Comparison of ENCODE assay signal across 9 cellular contexts in the genomic region with DNA sequence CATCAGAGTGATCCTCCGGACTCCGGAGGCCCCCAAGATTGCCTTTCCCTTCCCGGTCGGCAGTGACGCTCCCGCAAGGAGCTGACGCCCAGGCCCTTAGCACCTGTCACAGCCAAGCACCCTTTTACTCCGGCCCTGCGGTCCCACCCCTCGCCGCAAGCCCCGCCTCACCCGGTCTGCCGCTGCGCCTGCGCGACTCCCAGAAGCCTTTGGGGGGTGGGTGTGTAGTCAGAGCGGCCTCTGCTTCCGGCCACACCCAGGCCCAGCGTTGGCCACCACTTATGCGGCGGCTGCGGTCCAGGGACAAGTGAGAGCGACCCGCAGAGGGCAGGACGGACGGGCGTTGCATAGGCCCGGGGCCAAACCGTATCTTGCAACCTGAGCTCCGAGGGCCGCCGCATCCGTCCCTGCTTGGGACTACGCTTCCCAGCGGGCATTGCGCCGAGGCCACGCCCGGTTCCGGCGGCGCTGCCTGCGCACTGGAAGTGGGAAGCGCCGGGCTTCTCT. TPM values are rescaled to one million over a fixed set of nuclear protein-coding genes. Genes with fewer than 3 reads are reported as not detected.
DNase-seq lines count a peak whose midpoint lies in the region; ATAC-seq and TF ChIP-seq lines count a peak whose summit lies in the region.
"Had no signal": no experiment of that assay in that cellular context is flagged by ENCODE, and none has a peak within 500 bp of the region (broad histone marks: within the 10 kb centered on the region; RNA-seq: fewer than 3 reads in every experiment).

No MANE protein-coding gene starts in this region.

- H3K9me3 Mint-ChIP-seq in CD8-positive, alpha-beta T cell, result peaks cover 39% of the 10 kb centered on the region

- peak; percentile 73 to 92 (median 89) for DNase-seq in CD8-positive, alpha-beta T cell
- DNase-seq in H7 (peak; percentile 12), NCI-H1694 (lab: John Stamatoyannopoulos, UW) (peak; percentile 73), WERI-Rb-1 (peak; percentile 96), brain pericyte (ENCODE audit: low read depth, low spot score) (peak; percentile 80), sigmoid colon (peak; percentile 96), RPMI8226 (no peak)

- CTCF ChIA-PET in CD8-positive, alpha-beta T cell (lab: Charles Lee), result no interaction called here

- H3K9me3 ChIP-seq in CD8-positive, alpha-beta T cell (ENCODE audit: low read length), result peaks cover 16% of the 10 kb centered on the region
- H3K9me3 ChIP-seq in WERI-Rb-1 (ENCODE audit: severe bottlenecking), result peaks cover 15% of the 10 kb centered on the region
- peaks cover 2 to 32% (median 22%) of the 10 kb centered on the region in 4 donors for H3K9me3 ChIP-seq in sigmoid colon

- no peaks in the 10 kb centered on the region for H3K27me3 ChIP-seq in CD8-positive, alpha-beta T cell (ENCODE audit: insufficient read depth, low read length)
- no peaks in the 10 kb centered on the region; the same call in 1 of the 2 replicates for H3K27me3 ChIP-seq in H7 (ENCODE audit: control insufficient read depth, insufficient read depth, low read length)
- no peaks in the 10 kb centered on the region for H3K27me3 ChIP-seq in WERI-Rb-1 (ENCODE audit: insufficient read depth, low read depth, severe bottlenecking)
- no peaks in the 10 kb centered on the region for H3K27me3 ChIP-seq in sigmoid colon

- H3K36me3 ChIP-seq in CD8-positive, alpha-beta T cell (ENCODE audit: insufficient read depth, low read length), result no peaks in the 10 kb centered on the region
- H3K36me3 ChIP-seq in H7 (replicated peaks; ENCODE audit: control insufficient read depth, insufficient read depth, low read length), result no peaks in the 10 kb centered on the region; the same call in 1 of the 2 replicates
- H3K36me3 ChIP-seq in WERI-Rb-1, result peaks cover 26% of the 10 kb centered on the region
- H3K36me3 ChIP-seq in sigmoid colon, result peaks cover 0 to 33% (median 5%) of the 10 kb centered on the region in 4 donors

- ATAC-seq in CD8-positive, alpha-beta T cell, result peak; percentile 90

- H3K27me3 Mint-ChIP-seq in CD8-positive, alpha-beta T cell (ENCODE audit: low read depth), result no peaks in the 10 kb centered on the region

- peaks cover 12% of the 10 kb centered on the region for H3K4me1 ChIP-seq in CD8-positive, alpha-beta T cell (ENCODE audit: insufficient read depth, low read length)
- peaks cover 0 to 22% (median 17%) of the 10 kb centered on the region in 4 donors for H3K4me1 ChIP-seq in sigmoid colon

- no peak for TF ChIP-seq EP300 in sigmoid colon (IDR thresholded peaks at IDR 0.05)

- H3K4me1 Mint-ChIP-seq in CD8-positive, alpha-beta T cell (ENCODE audit: low read depth), result peaks cover 22% of the 10 kb centered on the region

- intact Hi-C loops in CD8-positive, alpha-beta T cell (cut with DNase I, micrococcal nuclease), result loop anchor here (1.0 to 2.0 kb wide), 10 partner anchors 28 to 223 kb away; partner anchors contain the start of genes ZNF470 (in 2 of the 2), ZNF471 (in 2 of the 2), ZNF582 (in 2 of the 2) and ZNF667 (in 2 of the 2)
- intact Hi-C loops in sigmoid colon (cut with DNase I), result loop anchor here (1.0 kb wide), 3 partner anchors 29 to 61 kb away; partner anchors contain the start of genes ZNF470 and ZNF667

- POLR2A ChIA-PET in CD8-positive, alpha-beta T cell (lab: Charles Lee), result interaction anchor here (1.3 kb wide), 1 partner anchor 171 kb away, joined by 5 read pairs; no protein-coding TSS in a partner anchor

- H3K4me3 ChIP-seq in CD8-positive, alpha-beta T cell (ENCODE audit: low read depth, low read length), result peak overlapping the region; percentile 95
- H3K4me3 ChIP-seq in H7 (ENCODE audit: insufficient read depth, low read depth, low read length), result peak overlapping the region; percentile 59
- peak overlapping the region; percentile 81 for H3K4me3 ChIP-seq in WERI-Rb-1 (ENCODE audit: low read depth, low read length)
- peak overlapping the region; percentile 69 for H3K4me3 ChIP-seq in iPS-11a (ENCODE audit: low read depth, low read length)
- peak overlapping the region; percentile 67 to 85 (median 82) for H3K4me3 ChIP-seq in sigmoid colon

- 1% methylated on average over 46 of the region's 46 CpGs for WGBS in sigmoid colon, 2 donors

- peaks cover 57% of the 10 kb centered on the region for H3K36me3 Mint-ChIP-seq in CD8-positive, alpha-beta T cell

- no peak for TF ChIP-seq CTCF in CD8-positive, alpha-beta T cell (IDR thresholded peaks at IDR 0.05)
- TF ChIP-seq CTCF in WERI-Rb-1 (IDR thresholded peaks at IDR 0.05; ENCODE audit: low read depth, low read length), result no peak
- TF ChIP-seq CTCF in sigmoid colon (IDR thresholded peaks at IDR 0.05), result peak in 1 of 4 experiments; percentile 14

- peak overlapping the region; percentile 72 for H3K27ac ChIP-seq in CD8-positive, alpha-beta T cell (ENCODE audit: low read depth, low read length)
- H3K27ac ChIP-seq in WERI-Rb-1 (peak overlapping the region; percentile 93), sigmoid colon (peak overlapping the region; percentile 88 to 92 (median 90))

- TF ChIP-seq POLR2A in sigmoid colon (IDR thresholded peaks at IDR 0.05), result no peak

- peak overlapping the region; percentile 92 for H3K4me3 Mint-ChIP-seq in CD8-positive, alpha-beta T cell

- H3K27ac Mint-ChIP-seq in CD8-positive, alpha-beta T cell, result peak overlapping the region; percentile 95

RNA-seq across cellular contexts. Expression of gene ZFP28, which starts 0.4 kb away (rescaled TPM):
- 1 to 10 TPM; 2.3 to 3.8 TPM for total RNA-seq in CD8-positive, alpha-beta T cell
- 0.52 and 2.7 TPM in 2 replicates for total RNA-seq in H7 (2014; rRNA removed; shearing (Covaris generic))
- 10 to 100 TPM in 3 of 4 donors, 1 to 10 TPM in 1; 9.6 to 11.2 (median 10.6) TPM for total RNA-seq in sigmoid colon
- polyA plus RNA-seq in sigmoid colon, result 1 to 10 TPM; 1.2 to 1.8 (median 1.6) TPM

RNA-seq across cellular contexts. Expression of gene ZNF470, which starts 29.0 kb away (rescaled TPM):
- total RNA-seq in CD8-positive, alpha-beta T cell, result 1 to 10 TPM in 1 of 2 experiments, under 1 TPM in 1; 0.33 to 1.1 TPM
- total RNA-seq in H7 (2014; rRNA removed; shearing (Covaris generic)), result 1.4 and 1.9 TPM in 2 replicates
- total RNA-seq in sigmoid colon, result 1 to 10 TPM; 4.8 to 5.8 (median 5.3) TPM
- polyA plus RNA-seq in sigmoid colon, result 1 to 10 TPM in 1 of 3 donors, under 1 TPM in 2; 0.46 to 2.0 (median 0.60) TPM

RNA-seq across cellular contexts. Expression of gene ZNF471, which starts 30.7 kb away (rescaled TPM):
- under 1 TPM; 0.67 to 0.71 TPM for total RNA-seq in CD8-positive, alpha-beta T cell
- not detected in 2 replicates for total RNA-seq in H7 (2014; rRNA removed; shearing (Covaris generic))
- 10 to 100 TPM in 1 of 4 donors, 1 to 10 TPM in 3; 8.1 to 11.4 (median 9.3) TPM for total RNA-seq in sigmoid colon
- 1 to 10 TPM in 1 of 3 donors, under 1 TPM in 2; 0.23 to 1.9 (median 0.60) TPM for polyA plus RNA-seq in sigmoid colon
- total RNA-seq: HT1080 had no signal

RNA-seq across cellular contexts. Expression of gene ZNF71, which starts 56.8 kb away (rescaled TPM):
- total RNA-seq in CD8-positive, alpha-beta T cell, result 1 to 10 TPM; 2.4 to 2.8 TPM
- total RNA-seq in H7 (2014; rRNA removed; shearing (Covaris generic)), result 9.9 and 11.0 TPM in 2 replicates
- total RNA-seq in sigmoid colon, result 10 to 100 TPM; 10.4 to 18.0 (median 11.1) TPM
- polyA plus RNA-seq in sigmoid colon, result 1 to 10 TPM in 2 of 3 donors, under 1 TPM in 1; 0.60 to 3.6 (median 1.6) TPM
